Comparison of ENCODE assay signal across 16 cellular contexts in genomic region chr18:48741866-48742265, GRCh38.
"Had no signal": no experiment of that assay in that cellular context is flagged by ENCODE, and none has a peak within 500 bp of the region (broad histone marks: within the 10 kb centered on the region; RNA-seq: fewer than 3 reads in every experiment).

No MANE protein-coding gene starts in this region.

- H3K36me3 ChIP-seq: sigmoid colon, tibial nerve had no signal

- H3K4me1 ChIP-seq: body of pancreas had no signal

- ATAC-seq: activated naive CD8-positive, alpha-beta T cell treated with anti-CD3 and anti-CD28 coated beads, Interleukin-2, amount 50 U/mL, for 24 hours; body of pancreas; mucosa of descending colon had no signal

- H3K9me3 ChIP-seq: body of pancreas, mucosa of descending colon, sigmoid colon, tibial nerve had no signal

- DNase-seq: activated CD4-positive, alpha-beta memory T cell treated with anti-CD3 and anti-CD28 coated beads for 36 hours; activated CD4-positive, alpha-beta T cell treated with anti-CD3 and anti-CD28 coated beads for 48 hours; activated gamma-delta T cell; activated naive CD4-positive, alpha-beta T cell treated with anti-CD3 and anti-CD28 coated beads, Interleukin-2, amount 50 U/mL, for 16 hours; activated naive CD8-positive, alpha-beta T cell treated with anti-CD3 and anti-CD28 coated beads, Interleukin-2, amount 50 U/mL, for 24 hours; body of pancreas; effector memory CD4-positive, alpha-beta T cell; glutamatergic neuron; hippocampal formation; mucosa of descending colon; nephron progenitor cell; sigmoid colon; stimulated activated CD4-positive, alpha-beta T cell treated with anti-CD3 and anti-CD28 coated beads, Interleukin-2, amount 100 ng/mL, for 48 hours; stimulated activated CD8-positive, alpha-beta memory T cell treated with anti-CD3 and anti-CD28 coated beads, Interleukin-4, amount 100 ng/mL, for 48 hours; stimulated activated naive CD4-positive, alpha-beta T cell had no signal

- H3K4me3 ChIP-seq: body of pancreas, mucosa of descending colon, sigmoid colon, tibial nerve had no signal

- H3K27me3 ChIP-seq: body of pancreas, sigmoid colon, tibial nerve had no signal
